Comparison of ENCODE assay signal across 31 cellular contexts in genomic region chr16:12354296-12354818, GRCh38.
"Had no signal": no experiment of that assay in that cellular context is flagged by ENCODE, and none has a peak within 500 bp of the region (broad histone marks: within the 10 kb centered on the region; RNA-seq: fewer than 3 reads in every experiment).

No MANE protein-coding gene starts in this region.

- ATAC-seq: activated CD8-positive, alpha-beta T cell treated with anti-CD3 and anti-CD28 coated beads for 36 hours; activated naive CD8-positive, alpha-beta T cell treated with anti-CD3 and anti-CD28 coated beads, Interleukin-2, amount 50 U/mL, for 24 hours; activated T-cell treated with anti-CD3 and anti-CD28 coated beads, Interleukin-2, amount 50 U/mL, for 4 hours; effector memory CD8-positive, alpha-beta T cell; foreskin keratinocyte; heart right ventricle; mucosa of descending colon; pancreas; stimulated activated effector memory CD8-positive, alpha-beta T cell treated with anti-CD3 and anti-CD28 coated beads, Interleukin-12 subunit alpha, Interleukin-12 subunit beta, amount 100 ng/mL, for 72 hours had no signal

- H3K27me3 Mint-ChIP-seq: activated CD8-positive, alpha-beta T cell treated with anti-CD3 and anti-CD28 coated beads for 36 hours; activated naive CD4-positive, alpha-beta T cell treated with anti-CD3 and anti-CD28 coated beads, Interleukin-2, amount 50 U/mL, for 24 hours; activated naive CD8-positive, alpha-beta T cell treated with anti-CD3 and anti-CD28 coated beads, Interleukin-2, amount 50 U/mL, for 24 hours; central memory CD8-positive, alpha-beta T cell; effector memory CD8-positive, alpha-beta T cell; naive B cell; stimulated activated naive CD8-positive, alpha-beta T cell treated with anti-CD3 and anti-CD28 coated beads, Interleukin-15, Interleukin-2, amounts not matched to agents 100 ng/mL and 50 ng/mL, for 24 hours had no signal

- DNase-seq: activated CD4-positive, alpha-beta T cell treated with anti-CD3 and anti-CD28 coated beads for 4 hours; activated CD8-positive, alpha-beta T cell treated with anti-CD3 and anti-CD28 coated beads for 36 hours; activated naive CD8-positive, alpha-beta T cell treated with anti-CD3 and anti-CD28 coated beads, Interleukin-2, amount 50 U/mL, for 24 hours; activated T-cell treated with anti-CD3 and anti-CD28 coated beads, Interleukin-2, amount 50 U/mL, for 4 hours; amygdala; effector memory CD8-positive, alpha-beta T cell; foreskin keratinocyte; heart right ventricle; mesendoderm; mucosa of descending colon; naive B cell; nephron progenitor cell; pancreas; retina; sigmoid colon; small intestine; stimulated activated CD4-positive, alpha-beta T cell treated with anti-CD3 and anti-CD28 coated beads, Interleukin-4, amount 100 ng/mL, for 24 hours; substantia nigra; thyroid gland; upper lobe of left lung had no signal

- H3K36me3 ChIP-seq: pancreas, prostate gland, thyroid gland had no signal

- H3K27ac Mint-ChIP-seq: activated CD8-positive, alpha-beta T cell treated with anti-CD3 and anti-CD28 coated beads for 36 hours; activated naive CD4-positive, alpha-beta T cell treated with anti-CD3 and anti-CD28 coated beads, Interleukin-2, amount 50 U/mL, for 24 hours; activated naive CD8-positive, alpha-beta T cell treated with anti-CD3 and anti-CD28 coated beads, Interleukin-2, amount 50 U/mL, for 24 hours; activated T-helper 2 cell treated with anti-CD3 and anti-CD28 coated beads, Interferon-gamma antibody, Interleukin-2, Interleukin-4, amounts not matched to agents 10 μg/mL and 5 μg/mL and 100 μg/mL, durations not matched to agents 14 hours and 24 hours and 36 hours had no signal

- H3K36me3 Mint-ChIP-seq: stimulated activated effector memory CD8-positive, alpha-beta T cell treated with anti-CD3 and anti-CD28 coated beads, Interleukin-12 subunit alpha, Interleukin-12 subunit beta, amount 100 ng/mL, for 72 hours had no signal

- H3K4me3 ChIP-seq: heart right ventricle, mucosa of descending colon, pancreas, prostate gland, sigmoid colon, thyroid gland, upper lobe of left lung, vagina had no signal

- H3K27ac ChIP-seq: foreskin keratinocyte, heart right ventricle, pancreas, prostate gland, sigmoid colon, thyroid gland, upper lobe of left lung, vagina, VCaP had no signal

- H3K9me3 Mint-ChIP-seq: activated CD8-positive, alpha-beta T cell treated with anti-CD3 and anti-CD28 coated beads for 36 hours; activated naive CD8-positive, alpha-beta T cell treated with anti-CD3 and anti-CD28 coated beads, Interleukin-2, amount 50 U/mL, for 24 hours; activated T-helper 2 cell treated with anti-CD3 and anti-CD28 coated beads, Interferon-gamma antibody, Interleukin-2, Interleukin-4, amounts not matched to agents 10 μg/mL and 5 μg/mL and 100 μg/mL, durations not matched to agents 14 hours and 24 hours and 36 hours; central memory CD8-positive, alpha-beta T cell; effector memory CD8-positive, alpha-beta T cell; nephron progenitor cell; stimulated activated effector memory CD8-positive, alpha-beta T cell treated with anti-CD3 and anti-CD28 coated beads, Interleukin-12 subunit alpha, Interleukin-12 subunit beta, amount 100 ng/mL, for 72 hours; stimulated activated naive CD8-positive, alpha-beta T cell treated with anti-CD3 and anti-CD28 coated beads, Interleukin-15, Interleukin-2, amounts not matched to agents 100 ng/mL and 50 ng/mL, for 24 hours had no signal

- H3K4me1 ChIP-seq: pancreas, prostate gland, upper lobe of left lung had no signal

- H3K27me3 ChIP-seq: foreskin keratinocyte, heart right ventricle, pancreas, sigmoid colon, thyroid gland, upper lobe of left lung, vagina had no signal

- H3K9me3 ChIP-seq: mucosa of descending colon, pancreas, prostate gland, sigmoid colon, thyroid gland, upper lobe of left lung, vagina had no signal

- FAIRE-seq: bronchial epithelial cell, colon, pancreas, small intestine, TTC549 had no signal

- H3K4me3 Mint-ChIP-seq: activated CD8-positive, alpha-beta T cell treated with anti-CD3 and anti-CD28 coated beads for 36 hours; activated naive CD4-positive, alpha-beta T cell treated with anti-CD3 and anti-CD28 coated beads, Interleukin-2, amount 50 U/mL, for 24 hours; activated naive CD8-positive, alpha-beta T cell treated with anti-CD3 and anti-CD28 coated beads, Interleukin-2, amount 50 U/mL, for 24 hours; activated T-cell treated with anti-CD3 and anti-CD28 coated beads, Interleukin-2, amount 50 U/mL, for 4 hours; central memory CD8-positive, alpha-beta T cell; effector memory CD8-positive, alpha-beta T cell; naive B cell; nephron progenitor cell; stimulated activated effector memory CD8-positive, alpha-beta T cell treated with anti-CD3 and anti-CD28 coated beads, Interleukin-12 subunit alpha, Interleukin-12 subunit beta, amount 100 ng/mL, for 72 hours; stimulated activated naive CD8-positive, alpha-beta T cell treated with anti-CD3 and anti-CD28 coated beads, Interleukin-15, Interleukin-2, amounts not matched to agents 100 ng/mL and 50 ng/mL, for 24 hours had no signal

- H3K4me1 Mint-ChIP-seq: activated naive CD8-positive, alpha-beta T cell treated with anti-CD3 and anti-CD28 coated beads, Interleukin-2, amount 50 U/mL, for 24 hours; central memory CD8-positive, alpha-beta T cell; nephron progenitor cell had no signal
